In the genomic region with DNA sequence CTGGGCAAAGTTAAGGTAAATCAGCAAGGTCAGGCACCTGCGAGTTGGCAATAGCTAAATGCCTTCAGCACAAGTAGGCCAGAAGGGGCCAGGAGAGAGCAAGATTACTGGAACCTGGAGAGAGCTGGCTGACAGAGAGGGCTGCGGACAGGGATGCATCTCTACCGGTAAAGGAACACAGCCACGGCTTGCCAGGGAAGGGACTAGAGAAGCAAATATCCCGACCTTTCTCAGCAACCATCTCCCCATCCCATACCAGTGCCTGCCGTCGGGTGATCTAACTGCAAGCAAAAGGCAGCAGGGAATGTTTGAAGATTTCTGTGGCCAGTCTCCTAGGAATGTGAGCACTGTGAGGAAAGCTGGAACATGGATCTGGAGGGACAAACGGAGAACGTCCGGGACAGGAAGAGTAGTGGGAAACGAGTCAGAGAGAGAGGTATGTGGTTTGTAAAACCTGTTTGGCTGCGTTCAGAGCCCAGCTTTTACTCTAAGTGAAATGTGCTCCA, we compare ENCODE assay signal across 12 cellular contexts. TPM values are rescaled to one million over a fixed set of nuclear protein-coding genes. Genes with fewer than 3 reads are reported as not detected.
DNase-seq lines count a peak whose midpoint lies in the region; ATAC-seq and TF ChIP-seq lines count a peak whose summit lies in the region.
"Had no signal": no experiment of that assay in that cellular context is flagged by ENCODE, and none has a peak within 500 bp of the region (broad histone marks: within the 10 kb centered on the region; RNA-seq: fewer than 3 reads in every experiment).

No MANE protein-coding gene starts in this region.

- H3K4me1 ChIP-seq in Karpas-422 (ENCODE audit: low read length), result no peaks in the 10 kb centered on the region
- H3K4me1 ChIP-seq in effector memory CD4-positive, alpha-beta T cell (ENCODE audit: control insufficient read depth, insufficient read depth, low read length, poor library complexity, severe bottlenecking), result no peaks in the 10 kb centered on the region

- DNase-seq in AG09309 (ENCODE audit: low read depth) (no peak), Karpas-422 (peak; percentile 44), cerebellar cortex (ENCODE audit: low spot score) (peak; percentile 77), kidney tubule cell (ENCODE audit: low spot score) (peak; percentile 65), NCI-H187 (lab: John Stamatoyannopoulos, UW) (no peak), NCI-H2107 treated with DMSO at 0.1 percent for 48 hours (lab: John Stamatoyannopoulos, UW; ENCODE audit: unreplicated experiment) (no peak)
- DNase-seq in effector memory CD4-positive, alpha-beta T cell, result no peak
- DNase-seq: HCEC 1CT, NCI-H2107, T-helper 17 cell had no signal

- H3K9ac ChIP-seq in Karpas-422 (ENCODE audit: low read length), result no peak overlapping the region

- no peaks in the 10 kb centered on the region for H3K79me2 ChIP-seq in Karpas-422 (ENCODE audit: low read length)

- H3K27ac ChIP-seq in Karpas-422 (ENCODE audit: low read length), result no peak overlapping the region
- no peak overlapping the region for H3K27ac ChIP-seq in effector memory CD4-positive, alpha-beta T cell (ENCODE audit: insufficient read depth, low read length, poor library complexity, severe bottlenecking)

- no peaks in the 10 kb centered on the region for H3K36me3 ChIP-seq in Karpas-422 (ENCODE audit: insufficient read depth, low read length)
- no peaks in the 10 kb centered on the region for H3K36me3 ChIP-seq in effector memory CD4-positive, alpha-beta T cell (ENCODE audit: control insufficient read depth, insufficient read depth, low read length)

- no peaks in the 10 kb centered on the region for H4K20me1 ChIP-seq in Karpas-422 (ENCODE audit: insufficient read depth, low read depth, low read length)

- peak; percentile 29 for TF ChIP-seq CTCF in AG09309 (IDR thresholded peaks at IDR 0.05; ENCODE audit: control insufficient read depth, insufficient read depth, low read depth, low read length, missing control alignments)

- no peak overlapping the region for H2AFZ ChIP-seq in Karpas-422 (ENCODE audit: low read length)

- H3K4me3 ChIP-seq in AG09309 (ENCODE audit: control insufficient read depth, low read depth, low read length) (no peak overlapping the region), Karpas-422 (ENCODE audit: low read length) (no peak overlapping the region)
- H3K4me3 ChIP-seq in effector memory CD4-positive, alpha-beta T cell (ENCODE audit: insufficient read depth, low read depth, low read length, poor library complexity, severe bottlenecking), result no peak overlapping the region

- no peaks in the 10 kb centered on the region for H3K9me3 ChIP-seq in Karpas-422 (ENCODE audit: low read length)
- no peaks in the 10 kb centered on the region for H3K9me3 ChIP-seq in effector memory CD4-positive, alpha-beta T cell (ENCODE audit: control insufficient read depth, low read length)

- no peak overlapping the region for H3K4me2 ChIP-seq in Karpas-422 (ENCODE audit: low read depth, low read length, poor library complexity, severe bottlenecking)

- H3K9me2 ChIP-seq in Karpas-422 (replicated peaks; ENCODE audit: insufficient read depth, low read length), result no peaks in the 10 kb centered on the region

- no peak for ATAC-seq in HG03439 (IDR thresholded peaks at IDR 0.05; ENCODE audit: unreplicated experiment)
- ATAC-seq: T-helper 17 cell had no signal

- H3K27me3 ChIP-seq in Karpas-422 (ENCODE audit: low read length), result no peaks in the 10 kb centered on the region
- H3K27me3 ChIP-seq in effector memory CD4-positive, alpha-beta T cell (replicated peaks; ENCODE audit: control insufficient read depth, insufficient read depth, low read length, poor library complexity, severe bottlenecking), result no peaks in the 10 kb centered on the region

RNA-seq across cellular contexts. Expression of gene ABLIM3, which starts 15.9 kb away (rescaled TPM):
- not detected in 2 replicates for total RNA-seq in Karpas-422 (2014; rRNA removed; shearing (Covaris generic); ENCODE audit: low replicate concordance)
- total RNA-seq: activated T-helper 1 cell treated with anti-CD3 and anti-CD28 coated beads, Interleukin-12 subunit alpha, Interleukin-12 subunit beta, Interleukin-2, Interleukin-4 antibody, amounts not matched to agents 30 ng/mL and 10 ng/mL and 1 ng/mL, durations not matched to agents 14 hours and 24 hours and 36 hours had no signal

Comparison
In these comparisons a context has a peak if more than half of its experiments do, and no peak if none do; other contexts are left out.
1. DNase-seq: peak in Karpas-422 (single experiment), cerebellar cortex (single experiment) and kidney tubule cell (single experiment); none in AG09309 (single experiment), effector memory CD4-positive, alpha-beta T cell (0 of 3), NCI-H187 (0 of 2) and NCI-H2107 treated with DMSO at 0.1 percent for 48 hours (single experiment).